In the genomic region with DNA sequence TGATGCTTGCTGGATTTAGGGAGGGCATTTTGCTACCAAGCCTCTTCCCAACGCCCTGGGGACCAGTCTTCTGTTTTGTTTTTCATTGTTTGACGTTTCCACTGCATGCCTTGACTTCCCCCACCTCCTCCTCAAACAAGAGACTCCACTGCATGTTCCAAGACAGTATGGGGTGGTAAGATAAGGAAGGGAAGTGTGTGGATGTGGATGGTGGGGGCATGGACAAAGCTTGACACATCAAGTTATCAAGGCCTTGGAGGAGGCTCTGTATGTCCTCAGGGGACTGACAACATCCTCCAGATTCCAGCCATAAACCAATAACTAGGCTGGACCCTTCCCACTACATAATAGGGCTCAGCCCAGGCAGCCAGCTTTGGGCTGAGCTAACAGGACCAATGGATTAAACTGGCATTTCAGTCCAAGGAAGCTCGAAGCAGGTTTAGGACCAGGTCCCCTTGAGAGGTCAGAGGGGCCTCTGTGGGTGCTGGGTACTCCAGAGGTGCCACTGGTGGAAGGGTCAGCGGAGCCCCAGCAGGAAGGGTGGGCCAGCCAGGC, we compare ENCODE assay signal across 1 cellular context.
TF ChIP-seq lines count a peak whose summit lies in the region.

No MANE protein-coding gene starts in this region.

TF ChIP-seq in WTC11, 78 proteins besides CTCF, POLR2A, EP300 and RAD21 (continued from another document):
- TF ChIP-seq ATF6 (CRISPR knock-in tag; IDR thresholded peaks at IDR 0.05) (no peak), TP53 (CRISPR knock-in tag; IDR thresholded peaks at IDR 0.05) (no peak), ATF2 (CRISPR knock-in tag; IDR thresholded peaks at IDR 0.05; ENCODE audit: borderline replicate concordance, low read depth) (no peak), ZNF121 (CRISPR knock-in tag; IDR thresholded peaks at IDR 0.05) (no peak), FOXK1 (CRISPR knock-in tag; IDR thresholded peaks at IDR 0.05) (no peak), E2F5 (CRISPR knock-in tag; IDR thresholded peaks at IDR 0.05) (no peak), NR2C2 (CRISPR knock-in tag; IDR thresholded peaks at IDR 0.05) (no peak), NFYB (CRISPR knock-in tag; conservative IDR thresholded peaks at IDR 0.05; ENCODE audit: low read depth) (no peak), ESRRA (CRISPR knock-in tag; IDR thresholded peaks at IDR 0.05; ENCODE audit: borderline replicate concordance) (no peak)
- TF ChIP-seq, protein P1, sequence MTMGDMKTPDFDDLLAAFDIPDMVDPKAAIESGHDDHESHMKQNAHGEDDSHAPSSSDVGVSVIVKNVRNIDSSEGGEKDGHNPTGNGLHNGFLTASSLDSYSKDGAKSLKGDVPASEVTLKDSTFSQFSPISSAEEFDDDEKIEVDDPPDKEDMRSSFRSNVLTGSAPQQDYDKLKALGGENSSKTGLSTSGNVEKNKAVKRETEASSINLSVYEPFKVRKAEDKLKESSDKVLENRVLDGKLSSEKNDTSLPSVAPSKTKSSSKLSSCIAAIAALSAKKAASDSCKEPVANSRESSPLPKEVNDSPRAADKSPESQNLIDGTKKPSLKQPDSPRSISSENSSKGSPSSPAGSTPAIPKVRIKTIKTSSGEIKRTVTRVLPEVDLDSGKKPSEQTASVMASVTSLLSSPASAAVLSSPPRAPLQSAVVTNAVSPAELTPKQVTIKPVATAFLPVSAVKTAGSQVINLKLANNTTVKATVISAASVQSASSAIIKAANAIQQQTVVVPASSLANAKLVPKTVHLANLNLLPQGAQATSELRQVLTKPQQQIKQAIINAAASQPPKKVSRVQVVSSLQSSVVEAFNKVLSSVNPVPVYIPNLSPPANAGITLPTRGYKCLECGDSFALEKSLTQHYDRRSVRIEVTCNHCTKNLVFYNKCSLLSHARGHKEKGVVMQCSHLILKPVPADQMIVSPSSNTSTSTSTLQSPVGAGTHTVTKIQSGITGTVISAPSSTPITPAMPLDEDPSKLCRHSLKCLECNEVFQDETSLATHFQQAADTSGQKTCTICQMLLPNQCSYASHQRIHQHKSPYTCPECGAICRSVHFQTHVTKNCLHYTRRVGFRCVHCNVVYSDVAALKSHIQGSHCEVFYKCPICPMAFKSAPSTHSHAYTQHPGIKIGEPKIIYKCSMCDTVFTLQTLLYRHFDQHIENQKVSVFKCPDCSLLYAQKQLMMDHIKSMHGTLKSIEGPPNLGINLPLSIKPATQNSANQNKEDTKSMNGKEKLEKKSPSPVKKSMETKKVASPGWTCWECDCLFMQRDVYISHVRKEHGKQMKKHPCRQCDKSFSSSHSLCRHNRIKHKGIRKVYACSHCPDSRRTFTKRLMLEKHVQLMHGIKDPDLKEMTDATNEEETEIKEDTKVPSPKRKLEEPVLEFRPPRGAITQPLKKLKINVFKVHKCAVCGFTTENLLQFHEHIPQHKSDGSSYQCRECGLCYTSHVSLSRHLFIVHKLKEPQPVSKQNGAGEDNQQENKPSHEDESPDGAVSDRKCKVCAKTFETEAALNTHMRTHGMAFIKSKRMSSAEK (CRISPR knock-in tag; IDR thresholded peaks at IDR 0.05; ENCODE audit: borderline replicate concordance), result no peak
- TF ChIP-seq, protein P2, sequence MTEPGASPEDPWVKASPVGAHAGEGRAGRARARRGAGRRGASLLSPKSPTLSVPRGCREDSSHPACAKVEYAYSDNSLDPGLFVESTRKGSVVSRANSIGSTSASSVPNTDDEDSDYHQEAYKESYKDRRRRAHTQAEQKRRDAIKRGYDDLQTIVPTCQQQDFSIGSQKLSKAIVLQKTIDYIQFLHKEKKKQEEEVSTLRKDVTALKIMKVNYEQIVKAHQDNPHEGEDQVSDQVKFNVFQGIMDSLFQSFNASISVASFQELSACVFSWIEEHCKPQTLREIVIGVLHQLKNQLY (CRISPR knock-in tag; IDR thresholded peaks at IDR 0.05), result no peak
- TF ChIP-seq, protein P3, sequence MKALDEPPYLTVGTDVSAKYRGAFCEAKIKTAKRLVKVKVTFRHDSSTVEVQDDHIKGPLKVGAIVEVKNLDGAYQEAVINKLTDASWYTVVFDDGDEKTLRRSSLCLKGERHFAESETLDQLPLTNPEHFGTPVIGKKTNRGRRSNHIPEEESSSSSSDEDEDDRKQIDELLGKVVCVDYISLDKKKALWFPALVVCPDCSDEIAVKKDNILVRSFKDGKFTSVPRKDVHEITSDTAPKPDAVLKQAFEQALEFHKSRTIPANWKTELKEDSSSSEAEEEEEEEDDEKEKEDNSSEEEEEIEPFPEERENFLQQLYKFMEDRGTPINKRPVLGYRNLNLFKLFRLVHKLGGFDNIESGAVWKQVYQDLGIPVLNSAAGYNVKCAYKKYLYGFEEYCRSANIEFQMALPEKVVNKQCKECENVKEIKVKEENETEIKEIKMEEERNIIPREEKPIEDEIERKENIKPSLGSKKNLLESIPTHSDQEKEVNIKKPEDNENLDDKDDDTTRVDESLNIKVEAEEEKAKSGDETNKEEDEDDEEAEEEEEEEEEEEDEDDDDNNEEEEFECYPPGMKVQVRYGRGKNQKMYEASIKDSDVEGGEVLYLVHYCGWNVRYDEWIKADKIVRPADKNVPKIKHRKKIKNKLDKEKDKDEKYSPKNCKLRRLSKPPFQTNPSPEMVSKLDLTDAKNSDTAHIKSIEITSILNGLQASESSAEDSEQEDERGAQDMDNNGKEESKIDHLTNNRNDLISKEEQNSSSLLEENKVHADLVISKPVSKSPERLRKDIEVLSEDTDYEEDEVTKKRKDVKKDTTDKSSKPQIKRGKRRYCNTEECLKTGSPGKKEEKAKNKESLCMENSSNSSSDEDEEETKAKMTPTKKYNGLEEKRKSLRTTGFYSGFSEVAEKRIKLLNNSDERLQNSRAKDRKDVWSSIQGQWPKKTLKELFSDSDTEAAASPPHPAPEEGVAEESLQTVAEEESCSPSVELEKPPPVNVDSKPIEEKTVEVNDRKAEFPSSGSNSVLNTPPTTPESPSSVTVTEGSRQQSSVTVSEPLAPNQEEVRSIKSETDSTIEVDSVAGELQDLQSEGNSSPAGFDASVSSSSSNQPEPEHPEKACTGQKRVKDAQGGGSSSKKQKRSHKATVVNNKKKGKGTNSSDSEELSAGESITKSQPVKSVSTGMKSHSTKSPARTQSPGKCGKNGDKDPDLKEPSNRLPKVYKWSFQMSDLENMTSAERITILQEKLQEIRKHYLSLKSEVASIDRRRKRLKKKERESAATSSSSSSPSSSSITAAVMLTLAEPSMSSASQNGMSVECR (CRISPR knock-in tag; IDR thresholded peaks at IDR 0.05; ENCODE audit: borderline replicate concordance), result no peak
- TF ChIP-seq, protein P4, sequence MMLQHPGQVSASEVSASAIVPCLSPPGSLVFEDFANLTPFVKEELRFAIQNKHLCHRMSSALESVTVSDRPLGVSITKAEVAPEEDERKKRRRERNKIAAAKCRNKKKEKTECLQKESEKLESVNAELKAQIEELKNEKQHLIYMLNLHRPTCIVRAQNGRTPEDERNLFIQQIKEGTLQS (CRISPR knock-in tag; conservative IDR thresholded peaks at IDR 0.05), result no peak
